17 cellular contexts compared by ENCODE assay signal in genomic region chr17:34765291-34765690, GRCh38.
DNase-seq lines count a peak whose midpoint lies in the region; ATAC-seq, FAIRE-seq and TF ChIP-seq lines count a peak whose summit lies in the region.
"Had no signal": no experiment of that assay in that cellular context is flagged by ENCODE, and none has a peak within 500 bp of the region (broad histone marks: within the 10 kb centered on the region; RNA-seq: fewer than 3 reads in every experiment).

No MANE protein-coding gene starts in this region.

- H2BK5ac ChIP-seq in H9 (ENCODE audit: insufficient read length, low read length) (no peak overlapping the region), H1 (ENCODE audit: low read depth, low read length) (peak overlapping the region; percentile 45; the same call in 1 of the 2 replicates)

- H4K8ac ChIP-seq in H9 (replicated peaks; ENCODE audit: insufficient read length, low read depth, low read length) (no peak overlapping the region), H1 (ENCODE audit: extremely low read depth, insufficient read depth, low read length) (no peak overlapping the region)

- H3K4me1 ChIP-seq in H9 (ENCODE audit: insufficient read depth, low read length) (peaks cover 5% of the 10 kb centered on the region; the same call in 1 of the 2 replicates), H1 (replicated peaks in 1 of 4; ENCODE audit: control insufficient read depth in 3 of 4, insufficient read depth in 4 of 4, low read length in 3 of 4) (peaks cover 2 to 14% (median 6%) of the 10 kb centered on the region in 4 experiments; a peak in 5 of 7 replicates)
- H3K4me1 ChIP-seq: Caco-2 had no signal

- H3K4me3 Mint-ChIP-seq in CD14-positive monocyte (no peak overlapping the region), H9 (no peak overlapping the region), progenitor cell of endocrine pancreas (ENCODE audit: low read depth) (no peak overlapping the region)
- H3K4me3 Mint-ChIP-seq: CD4-positive, CD25-positive, alpha-beta regulatory T cell; CD8-positive, alpha-beta T cell had no signal

- H2BK120ac ChIP-seq in H9 (ENCODE audit: low read depth, low read length, poor library complexity, severe bottlenecking) (no peak overlapping the region), H1 (replicated peaks; ENCODE audit: low read depth, low read length) (no peak overlapping the region)

- H3K4me2 ChIP-seq in H9 (ENCODE audit: insufficient read depth, insufficient read length, low read length), result no peak overlapping the region
- 0 out of 4 replicates have a peak overlapping the region, but pooled peaks of 1 of the 2 experiments have one; percentile 37 for H3K4me2 ChIP-seq in H1 (ENCODE audit: insufficient read depth in 1 of 2, low read depth in 2 of 2, low read length in 2 of 2)

- TF ChIP-seq POLR2A in H1 (IDR thresholded peaks at IDR 0.05; ENCODE audit: control extremely low read depth in 1 of 2, low read depth in 2 of 2, low read length in 2 of 2), result no peak

- TF ChIP-seq CTCF in CD14-positive monocyte (IDR thresholded peaks at IDR 0.05), result no peak
- TF ChIP-seq CTCF in H9 (conservative IDR thresholded peaks at IDR 0.05), result no peak
- TF ChIP-seq CTCF in H1 (IDR thresholded peaks at IDR 0.05; ENCODE audit: control extremely low read depth in 1 of 3, insufficient read depth in 1 of 3, low read depth in 1 of 3, low read length in 3 of 3), result no peak
- no peak for TF ChIP-seq CTCF in progenitor cell of endocrine pancreas (IDR thresholded peaks at IDR 0.05; ENCODE audit: unreplicated experiment)

- no peak for TF ChIP-seq RAD21 in H1 (IDR thresholded peaks at IDR 0.05 in 1 of 2, conservative IDR thresholded peaks at IDR 0.05 in 1 of 2; ENCODE audit: low read depth in 2 of 2, low read length in 2 of 2)

- H3K4me1 Mint-ChIP-seq in CD14-positive monocyte (no peaks in the 10 kb centered on the region), H9 (peaks cover 20 to 44% of the 10 kb centered on the region in 2 experiments), progenitor cell of endocrine pancreas (ENCODE audit: low read depth) (no peaks in the 10 kb centered on the region)
- H3K4me1 Mint-ChIP-seq: CD4-positive, CD25-positive, alpha-beta regulatory T cell had no signal

- no peaks in the 10 kb centered on the region; a peak in 1 of 8 replicates for H3K36me3 ChIP-seq in H1 (ENCODE audit: control insufficient read depth in 2 of 4, insufficient read depth in 4 of 4, low read length in 3 of 4)

- no peak for TF ChIP-seq EP300 in H1 (IDR thresholded peaks at IDR 0.05; ENCODE audit: borderline replicate concordance in 1 of 2, low read depth in 2 of 2, low read length in 2 of 2)

- no peak overlapping the region for H2AFZ ChIP-seq in H9 (ENCODE audit: low read length)
- H2AFZ ChIP-seq in H1 (ENCODE audit: low read length), result no peak overlapping the region

- H3K27me3 Mint-ChIP-seq in CD14-positive monocyte (ENCODE audit: low read depth in 3 of 3) (peaks cover 4 to 10% (median 6%) of the 10 kb centered on the region in 3 donors), H9 (ENCODE audit: low read depth) (peaks cover 5% of the 10 kb centered on the region), progenitor cell of endocrine pancreas (peaks cover 17% of the 10 kb centered on the region)

- no peak overlapping the region for H4K91ac ChIP-seq in H9 (ENCODE audit: insufficient read length, low read depth, low read length)
- peak overlapping the region; percentile 15 for H4K91ac ChIP-seq in H1 (replicated peaks; ENCODE audit: insufficient read length, low read length)

- H3K4ac ChIP-seq in H9 (ENCODE audit: low read depth, low read length) (no peak overlapping the region), H1 (replicated peaks; ENCODE audit: insufficient read length, low read depth, low read length) (no peak overlapping the region)

- H3K9me3 Mint-ChIP-seq in CD14-positive monocyte (no peaks in the 10 kb centered on the region), H9 (no peaks in the 10 kb centered on the region), progenitor cell of endocrine pancreas (ENCODE audit: low read depth) (no peaks in the 10 kb centered on the region)
- H3K9me3 Mint-ChIP-seq: CD8-positive, alpha-beta T cell had no signal

- H3K4me3 ChIP-seq in H1 (ENCODE audit: extremely low read depth in 1 of 4, insufficient read depth in 2 of 4, low read depth in 3 of 4, low read length in 4 of 4), result no peak overlapping the region

- no peak overlapping the region for H3K27ac ChIP-seq in H9 (ENCODE audit: insufficient read length, low read depth, low read length)
- no peak overlapping the region for H3K27ac ChIP-seq in H1 (ENCODE audit: low read depth, low read length)

- no peak overlapping the region for H3K14ac ChIP-seq in H9 (ENCODE audit: insufficient read depth, low read length)
- no peak overlapping the region for H3K14ac ChIP-seq in H1 (ENCODE audit: insufficient read length)

- no peaks in the 10 kb centered on the region for H3K9me3 ChIP-seq in H9 (ENCODE audit: control insufficient read depth, low read depth, low read length)
- no peaks in the 10 kb centered on the region for H3K9me3 ChIP-seq in H1 (ENCODE audit: insufficient read depth in 2 of 2, low read depth in 1 of 2, low read length in 1 of 2)
- H3K9me3 ChIP-seq: Caco-2 had no signal

- H2AK5ac ChIP-seq in H9 (ENCODE audit: insufficient read length, low read length), result no peak overlapping the region
- no peak overlapping the region for H2AK5ac ChIP-seq in H1 (ENCODE audit: low read depth, low read length)

- H3K79me2 ChIP-seq in H9 (ENCODE audit: insufficient read depth, low read length) (no peaks in the 10 kb centered on the region), H1 (ENCODE audit: control insufficient read depth in 1 of 2, insufficient read depth in 2 of 2, low read length in 2 of 2) (no peaks in the 10 kb centered on the region)

- no peak overlapping the region for H3K9ac ChIP-seq in H9 (ENCODE audit: extremely low read depth, insufficient read length, low read length)
- H3K9ac ChIP-seq in H1 (replicated peaks in 1 of 4; ENCODE audit: extremely low read depth in 1 of 4, low read depth in 3 of 4, low read length in 3 of 4), result no peak overlapping the region

- H3K23me2 ChIP-seq in H9 (ENCODE audit: insufficient read length, low read depth, low read length, poor library complexity, severe bottlenecking) (no peaks in the 10 kb centered on the region), H1 (ENCODE audit: low read depth, low read length) (peaks cover 2% of the 10 kb centered on the region; the same call in 1 of the 2 replicates)

- CTCF ChIA-PET in H1 (lab: Charles Lee; ENCODE audit: partially characterized antibody), result interaction anchor here (1.2 kb wide), 1 partner anchor 127 kb away, joined by 4 read pairs; no protein-coding TSS in a partner anchor

- peak; percentile 7 for DNase-seq in CD14-positive monocyte (ENCODE audit: low spot score)
- peak; percentile 23 for DNase-seq in H9
- DNase-seq in H1 (ENCODE audit: low read depth in 1 of 2, low spot score in 2 of 2), result no peak
- DNase-seq in progenitor cell of endocrine pancreas (ENCODE audit: low spot score, unreplicated experiment), result no peak
- no peak for DNase-seq in anterior cingulate cortex (lab: John Stamatoyannopoulos, UW)
- no peak for DNase-seq in SIG-M5 treated with dmso at 0.1 percent for 504 hours (lab: John Stamatoyannopoulos, UW; ENCODE audit: unreplicated experiment)
- DNase-seq in left lobe of liver (ENCODE audit: low spot score), result no peak
- DNase-seq: C1 segment of cervical spinal cord; Caco-2; CD4-positive, CD25-positive, alpha-beta regulatory T cell; CD8-positive, alpha-beta T cell; DMS153; DND-41; GOT3 had no signal

- no peak overlapping the region for H3K27ac Mint-ChIP-seq in CD14-positive monocyte
- H3K27ac Mint-ChIP-seq in H9, result no peak overlapping the region
- peak overlapping the region; percentile 87 for H3K27ac Mint-ChIP-seq in progenitor cell of endocrine pancreas
- H3K27ac Mint-ChIP-seq: CD4-positive, CD25-positive, alpha-beta regulatory T cell; CD8-positive, alpha-beta T cell had no signal

- no peaks in the 10 kb centered on the region for H3K36me3 Mint-ChIP-seq in CD14-positive monocyte
- H3K36me3 Mint-ChIP-seq in H9 (ENCODE audit: insufficient read depth in 1 of 3, low read depth in 3 of 3), result no peaks in the 10 kb centered on the region
- no peaks in the 10 kb centered on the region for H3K36me3 Mint-ChIP-seq in progenitor cell of endocrine pancreas (ENCODE audit: insufficient read depth)
- H3K36me3 Mint-ChIP-seq: CD4-positive, CD25-positive, alpha-beta regulatory T cell; CD8-positive, alpha-beta T cell had no signal

- no peak for FAIRE-seq in H1 (lab: Jason Lieb, UNC)
- FAIRE-seq: G401.6, GM12892 had no signal

- no peak overlapping the region for H3T11ph ChIP-seq in H9 (ENCODE audit: low read length)

- intact Hi-C loops in CD14-positive monocyte (cut with micrococcal nuclease), result no loop called here

- no peak overlapping the region for H3K56ac ChIP-seq in H9 (ENCODE audit: insufficient read length, low read depth, low read length)
- H3K56ac ChIP-seq in H1 (replicated peaks; ENCODE audit: insufficient read length, low read depth, low read length), result no peak overlapping the region

- H2BK12ac ChIP-seq in H9 (ENCODE audit: insufficient read length, low read depth, low read length) (no peak overlapping the region), H1 (ENCODE audit: low read depth, low read length) (peak overlapping the region; percentile 12; the same call in 1 of the 2 replicates)

- no peak overlapping the region for H4K5ac ChIP-seq in H9 (ENCODE audit: insufficient read length, low read depth, low read length)
- no peak overlapping the region for H4K5ac ChIP-seq in H1 (ENCODE audit: insufficient read length, low read depth, low read length)

- POLR2A ChIA-PET in H1 (lab: Charles Lee; ENCODE audit: partially characterized antibody), result no interaction called here

- H2BK15ac ChIP-seq in H9 (ENCODE audit: low read depth, low read length) (no peak overlapping the region), H1 (ENCODE audit: low read length) (no peak overlapping the region)

- H3K79me1 ChIP-seq in H9 (ENCODE audit: insufficient read depth, low read depth, low read length, poor library complexity, severe bottlenecking) (no peaks in the 10 kb centered on the region), H1 (ENCODE audit: low read depth, low read length) (no peaks in the 10 kb centered on the region)

- WGBS in H9 (ENCODE audit: extremely low coverage, insufficient read length, low lambda C conversion rate), result no CpG with 5 or more reads among the region's 5 CpGs
- WGBS in H1 (ENCODE audit: extremely low coverage in 1 of 2, insufficient coverage in 1 of 2, insufficient read length in 1 of 2, insufficient replicate concordance in 2 of 2, low coverage in 1 of 2, low lambda C conversion rate in 2 of 2, missing lambda C conversion rate in 1 of 2), 2 experiments, result 87% methylated on average over 5 of the region's 5 CpGs; no CpG with 5 or more reads in 1 of the 2 experiments

- H4K20me1 ChIP-seq in H9 (ENCODE audit: control insufficient read depth, insufficient read depth, insufficient read length), result no peaks in the 10 kb centered on the region
- no peaks in the 10 kb centered on the region for H4K20me1 ChIP-seq in H1 (replicated peaks in 1 of 2; ENCODE audit: control insufficient read depth in 1 of 2, insufficient read depth in 2 of 2, low read length in 2 of 2)

- ATAC-seq in left lobe of liver, result no peak
- ATAC-seq: CD8-positive, alpha-beta T cell; HCT116 had no signal

- 0 out of 2 replicates have a peak, but pooled peaks cover 2% of the 10 kb centered on the region for H3K27me3 ChIP-seq in H9 (ENCODE audit: insufficient read depth, low read length)
- no peaks in the 10 kb centered on the region; a peak in 1 of 7 replicates for H3K27me3 ChIP-seq in H1 (replicated peaks in 1 of 4; ENCODE audit: control insufficient read depth in 3 of 4, extremely low read depth in 1 of 4, insufficient read depth in 3 of 4, low read length in 3 of 4)

- H3K18ac ChIP-seq in H9 (ENCODE audit: insufficient read length, low read depth, low read length) (no peak overlapping the region), H1 (ENCODE audit: extremely low read depth, low read length) (no peak overlapping the region)

- H3K23ac ChIP-seq in H9 (ENCODE audit: insufficient read length, low read depth, low read length), result no peak overlapping the region
- no peak overlapping the region for H3K23ac ChIP-seq in H1 (ENCODE audit: insufficient read length)

- H2BK20ac ChIP-seq in H9 (ENCODE audit: low read depth, low read length, poor library complexity, severe bottlenecking), result no peak overlapping the region
- H2BK20ac ChIP-seq in H1 (ENCODE audit: low read length), result no peak overlapping the region

Comparison
In these comparisons a context has a peak if more than half of its experiments do, and no peak if none do; other contexts are left out.
1. DNase-seq: peak in CD14-positive monocyte (single experiment) and H9 (single experiment); none in H1 (0 of 2), progenitor cell of endocrine pancreas (single experiment), anterior cingulate cortex (0 of 58), SIG-M5 treated with dmso at 0.1 percent for 504 hours (single experiment) and left lobe of liver (single experiment).